2 cellular contexts compared by ENCODE assay signal in the genomic region with DNA sequence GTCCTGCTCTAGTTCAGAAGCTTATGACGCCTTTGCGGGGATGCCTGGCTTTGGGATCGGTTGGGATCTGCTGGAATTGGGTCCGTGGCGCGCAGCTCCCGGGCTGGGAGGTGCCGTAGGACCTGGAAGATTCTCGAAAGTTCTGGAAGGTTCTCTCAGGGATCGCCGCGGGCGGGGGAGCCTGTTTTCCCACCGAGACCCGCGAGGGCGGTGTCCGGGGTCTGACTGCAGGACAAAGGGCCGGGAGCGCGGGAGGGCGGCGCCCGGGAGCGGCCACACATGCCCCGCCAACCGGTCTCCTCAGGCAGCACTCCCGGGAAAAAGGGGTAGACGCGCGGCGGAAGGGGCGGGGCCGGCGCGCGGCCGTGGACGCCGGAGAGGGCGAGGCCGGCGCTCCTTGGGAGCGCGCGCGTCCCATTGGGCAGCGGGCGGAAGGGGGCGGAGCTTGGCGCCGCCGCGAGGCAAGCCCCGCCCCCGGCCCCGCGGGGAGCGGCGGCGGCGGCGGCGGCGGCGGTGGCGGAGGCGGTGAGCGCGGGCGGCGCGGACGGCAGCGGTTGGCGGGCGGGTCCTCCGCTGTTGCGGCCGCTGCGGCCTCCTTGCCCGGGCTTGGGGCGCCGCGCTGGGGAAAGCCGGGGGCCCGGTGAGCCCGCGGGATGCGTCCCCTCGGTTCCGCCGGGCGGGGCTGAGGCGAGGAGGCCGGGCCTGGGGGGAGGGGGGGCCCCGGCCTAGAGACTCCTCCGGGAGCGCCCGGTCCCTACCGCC.
TF ChIP-seq lines count a peak whose summit lies in the region.

No MANE protein-coding gene starts in this region.

TF ChIP-seq in HEK293T, 16 proteins besides CTCF, POLR2A, EP300 and RAD21 (continued from another document):
- TF ChIP-seq BHLHE40 (IDR thresholded peaks at IDR 0.05; ENCODE audit: borderline replicate concordance) (no peak), SP1 (IDR thresholded peaks at IDR 0.05) (no peak), L3MBTL2 (conservative IDR thresholded peaks at IDR 0.05) (peak; percentile 63)

TF ChIP-seq in SK-N-SH, 30 proteins besides CTCF, POLR2A, EP300 and RAD21 (continued from another document):
- 0 out of 2 replicates have a peak, but pooled peaks have one; percentile 28 for TF ChIP-seq RFX5 (IDR thresholded peaks at IDR 0.05; ENCODE audit: low read length)
- no peak for TF ChIP-seq JUND (IDR thresholded peaks at IDR 0.05)
